In genomic region chr7:106858618-106859532, GRCh38 we compare ENCODE assay signal across 1 cellular context.
TF ChIP-seq lines count a peak whose summit lies in the region.

No MANE protein-coding gene starts in this region.

TF ChIP-seq in K562, 482 proteins besides CTCF, POLR2A, EP300 and RAD21 (continued from another document and continues in another):
- TF ChIP-seq CHAMP1 (IDR thresholded peaks at IDR 0.05) (peak; percentile 23; the same call in 1 of the 2 replicates), ZBTB40 (IDR thresholded peaks at IDR 0.05) (peak; percentile 85), ZBTB40 (CRISPR knock-in tag; IDR thresholded peaks at IDR 0.05) (no peak), MYNN (IDR thresholded peaks at IDR 0.05) (peak; percentile 83), MYNN (CRISPR knock-in tag; IDR thresholded peaks at IDR 0.05) (no peak), ATF7 (IDR thresholded peaks at IDR 0.05) (0 out of 2 replicates have a peak, but pooled peaks have one; percentile 34), NCOA1 (IDR thresholded peaks at IDR 0.05; ENCODE audit: low read depth) (peak; percentile 76), KDM1A (IDR thresholded peaks at IDR 0.05) (peak; percentile 22 to 39; a peak in 2 of 4 replicates), NFXL1 (CRISPR knock-in tag; IDR thresholded peaks at IDR 0.05) (no peak), POLR2AphosphoS5 (IDR thresholded peaks at IDR 0.05; ENCODE audit: control insufficient read depth, insufficient read depth, low read depth, low read length) (peak; percentile 80), LARP7 (IDR thresholded peaks at IDR 0.05) (no peak), ZNF512 (tag; IDR thresholded peaks at IDR 0.05) (peak; percentile 63), SAFB2 (IDR thresholded peaks at IDR 0.05; ENCODE audit: borderline replicate concordance, low read depth, low read length, severe bottlenecking) (no peak), CREB3L1 (IDR thresholded peaks at IDR 0.05; ENCODE audit: borderline replicate concordance, low read depth) (peak; percentile 17; the same call in 1 of the 2 replicates), EP400 (IDR thresholded peaks at IDR 0.05) (peak; percentile 27; the same call in 1 of the 2 replicates), SMARCE1 (IDR thresholded peaks at IDR 0.05) (peak; percentile 41; the same call in 1 of the 2 replicates), NONO (IDR thresholded peaks at IDR 0.05; ENCODE audit: low read depth in 2 of 2, low read length in 1 of 2) (0 out of 4 replicates have a peak, but pooled peaks of 1 of the 2 experiments have one; percentile 26), STAT6 (CRISPR knock-in tag; IDR thresholded peaks at IDR 0.05) (no peak), CXXC5 (CRISPR knock-in tag; IDR thresholded peaks at IDR 0.05) (peak; percentile 28; the same call in 1 of the 2 replicates), EGR1 (conservative IDR thresholded peaks at IDR 0.05) (peak; percentile 82), NFIC (IDR thresholded peaks at IDR 0.05) (peak; percentile 100), ZBTB12 (CRISPR knock-in tag; IDR thresholded peaks at IDR 0.05) (no peak), SPI1 (IDR thresholded peaks at IDR 0.05; ENCODE audit: borderline replicate concordance, low read depth, low read length) (peak; percentile 54; the same call in 1 of the 2 replicates), NFE2 (IDR thresholded peaks at IDR 0.05; ENCODE audit: low read depth) (no peak), ZNF511 (CRISPR knock-in tag; IDR thresholded peaks at IDR 0.05) (no peak), TCF3 (CRISPR knock-in tag; IDR thresholded peaks at IDR 0.05) (0 out of 2 replicates have a peak, but pooled peaks have one; percentile 14), ZNF121 (CRISPR knock-in tag; conservative IDR thresholded peaks at IDR 0.05) (no peak), PHF21A (IDR thresholded peaks at IDR 0.05; ENCODE audit: borderline replicate concordance, low read depth) (no peak), TBL1XR1 (IDR thresholded peaks at IDR 0.05; ENCODE audit: low read length in 2 of 2) (peak; percentile 69 to 89; a peak in 3 of 4 replicates), E2F6 (IDR thresholded peaks at IDR 0.05; ENCODE audit: borderline replicate concordance in 1 of 2, extremely low read depth in 1 of 2, insufficient read depth in 1 of 2, insufficient read length in 1 of 2, low read depth in 1 of 2, low read length in 1 of 2, poor library complexity in 1 of 2, severe bottlenecking in 1 of 2) (peak in 1 of 2 experiments; percentile 8), MECOM (CRISPR knock-in tag; IDR thresholded peaks at IDR 0.05) (0 out of 2 replicates have a peak, but pooled peaks have one; percentile 16)
- TF ChIP-seq, protein P1, sequence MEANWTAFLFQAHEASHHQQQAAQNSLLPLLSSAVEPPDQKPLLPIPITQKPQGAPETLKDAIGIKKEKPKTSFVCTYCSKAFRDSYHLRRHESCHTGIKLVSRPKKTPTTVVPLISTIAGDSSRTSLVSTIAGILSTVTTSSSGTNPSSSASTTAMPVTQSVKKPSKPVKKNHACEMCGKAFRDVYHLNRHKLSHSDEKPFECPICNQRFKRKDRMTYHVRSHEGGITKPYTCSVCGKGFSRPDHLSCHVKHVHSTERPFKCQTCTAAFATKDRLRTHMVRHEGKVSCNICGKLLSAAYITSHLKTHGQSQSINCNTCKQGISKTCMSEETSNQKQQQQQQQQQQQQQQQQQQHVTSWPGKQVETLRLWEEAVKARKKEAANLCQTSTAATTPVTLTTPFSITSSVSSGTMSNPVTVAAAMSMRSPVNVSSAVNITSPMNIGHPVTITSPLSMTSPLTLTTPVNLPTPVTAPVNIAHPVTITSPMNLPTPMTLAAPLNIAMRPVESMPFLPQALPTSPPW (CRISPR knock-in tag; IDR thresholded peaks at IDR 0.05) = peak; percentile 58
- TF ChIP-seq, protein P2, sequence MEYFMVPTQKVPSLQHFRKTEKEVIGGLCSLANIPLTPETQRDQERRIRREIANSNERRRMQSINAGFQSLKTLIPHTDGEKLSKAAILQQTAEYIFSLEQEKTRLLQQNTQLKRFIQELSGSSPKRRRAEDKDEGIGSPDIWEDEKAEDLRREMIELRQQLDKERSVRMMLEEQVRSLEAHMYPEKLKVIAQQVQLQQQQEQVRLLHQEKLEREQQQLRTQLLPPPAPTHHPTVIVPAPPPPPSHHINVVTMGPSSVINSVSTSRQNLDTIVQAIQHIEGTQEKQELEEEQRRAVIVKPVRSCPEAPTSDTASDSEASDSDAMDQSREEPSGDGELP (CRISPR knock-in tag; IDR thresholded peaks at IDR 0.05; ENCODE audit: borderline replicate concordance) = peak; percentile 47; the same call in 1 of the 2 replicates
